8 cellular contexts compared by ENCODE assay signal in genomic region chr22:20080776-20081654, GRCh38. TPM values are rescaled to one million over a fixed set of nuclear protein-coding genes. Genes with fewer than 3 reads are reported as not detected.
DNase-seq lines count a peak whose midpoint lies in the region; TF ChIP-seq lines count a peak whose summit lies in the region.

No MANE protein-coding gene starts in this region.

- H3K9me3 ChIP-seq in adipocyte (ENCODE audit: control insufficient read depth, low read length) = no peaks in the 10 kb centered on the region
- no peaks in the 10 kb centered on the region for H3K9me3 ChIP-seq in right atrium auricular region

- H3K36me3 ChIP-seq in adipocyte (ENCODE audit: control insufficient read depth, insufficient read depth, low read length, severe bottlenecking) (peaks cover 6% of the 10 kb centered on the region), right atrium auricular region (peaks cover 4% of the 10 kb centered on the region)

- H3K27me3 ChIP-seq in adipocyte (replicated peaks; ENCODE audit: control insufficient read depth, insufficient read depth, low read length) (no peaks in the 10 kb centered on the region), right atrium auricular region (no peaks in the 10 kb centered on the region)

- POLR2A ChIA-PET in GM10248 (lab: Yijun Ruan, JAX) = no interaction called here

- CTCF ChIA-PET in GM10248 (lab: Yijun Ruan, JAX) = interaction anchor here (1.8 kb wide), 1 partner anchor 8 kb away, joined by 4 read pairs; no protein-coding TSS in a partner anchor

- peaks cover 22% of the 10 kb centered on the region for H3K4me1 ChIP-seq in adipocyte (ENCODE audit: control insufficient read depth, insufficient read depth, low read length)
- H3K4me1 ChIP-seq in right atrium auricular region = peaks cover 0 to 53% of the 10 kb centered on the region in 2 donors

- DNase-seq in NCI-H82 (lab: John Stamatoyannopoulos, UW) = peak; percentile 31
- DNase-seq in NCI-H82 treated with DMSO at 0.1 percent for 48 hours (lab: John Stamatoyannopoulos, UW; ENCODE audit: unreplicated experiment) = no peak
- DNase-seq in NCI-H146 treated with DMSO at 0.1 percent for 48 hours (lab: John Stamatoyannopoulos, UW; ENCODE audit: unreplicated experiment) = peak; percentile 11
- peak; percentile 78 for DNase-seq in adipocyte (ENCODE audit: low read depth)
- DNase-seq in right atrium auricular region (ENCODE audit: low spot score) = no peak
- peak; percentile 17 for DNase-seq in putamen (ENCODE audit: low spot score)
- DNase-seq in GM10248 (ENCODE audit: extremely low spot score) = no peak
- DNase-seq in NCI-H526 treated with DMSO at 0.1 percent for 48 hours (lab: John Stamatoyannopoulos, UW) = no peak

- peak overlapping the region; percentile 87 for H3K27ac ChIP-seq in right atrium auricular region

- H3K9ac ChIP-seq in adipocyte (ENCODE audit: low read length) = peak overlapping the region; percentile 95

- H3K4me3 ChIP-seq in adipocyte (ENCODE audit: low read length) (peak overlapping the region; percentile 95), right atrium auricular region (peak overlapping the region; percentile 69 to 87)

- TF ChIP-seq CTCF in right atrium auricular region (IDR thresholded peaks at IDR 0.05) (no peak), GM10248 (IDR thresholded peaks at IDR 0.05; ENCODE audit: control extremely low read depth, extremely low read depth, low read depth, missing control alignments) (no peak)

RNA-seq across cellular contexts. Expression of gene DGCR8, which starts 1.0 kb away (rescaled TPM):
- 10 to 100 TPM in 1 of 2 donors, 1 to 10 TPM in 1; 8.3 to 12.1 TPM for total RNA-seq in right atrium auricular region

RNA-seq across cellular contexts. Expression of gene RANBP1, which starts 34.9 kb away (rescaled TPM):
- 10 to 100 TPM; 63.6 to 96.5 TPM for total RNA-seq in right atrium auricular region

RNA-seq across cellular contexts. Expression of gene TRMT2A, which starts 36.0 kb away (rescaled TPM):
- total RNA-seq in right atrium auricular region = 10 to 100 TPM; 16.0 to 17.6 TPM

RNA-seq across cellular contexts. Expression of gene ZDHHC8, which starts 50.6 kb away (rescaled TPM):
- 10 to 100 TPM; 13.5 to 16.6 TPM for total RNA-seq in right atrium auricular region

Comparison
In these comparisons a context has a peak if more than half of its experiments do, and no peak if none do; other contexts are left out.
1. DNase-seq: peak in NCI-H82 (single experiment), NCI-H146 treated with DMSO at 0.1 percent for 48 hours (single experiment), adipocyte (single experiment) and putamen (single experiment); none in NCI-H82 treated with DMSO at 0.1 percent for 48 hours (single experiment), right atrium auricular region (single experiment), GM10248 (single experiment) and NCI-H526 treated with DMSO at 0.1 percent for 48 hours (single experiment).